ENCODE assay signal across 1 cellular context in genomic region chr9:125241000-125241862, GRCh38.
A peak's percentile ranks its signal among the peaks of the same experiment; 100 is the strongest.
TF ChIP-seq lines count a peak whose summit lies in the region.

TSS of gene HSPA5 (minus strand) at chr9:125241343. CDS start at chr9:125241126, 217 bp downstream.

TF ChIP-seq in K562, 482 proteins besides CTCF, POLR2A, EP300 and RAD21 (continued from another document and continues in another):
- 0 out of 2 replicates have a peak, but pooled peaks have one; percentile 16 for TF ChIP-seq TCF15 (CRISPR knock-in tag; IDR thresholded peaks at IDR 0.05)
- no peak for TF ChIP-seq SMAD2 (IDR thresholded peaks at IDR 0.05; ENCODE audit: low read depth, low read length)
- no peak for TF ChIP-seq POU5F1 (IDR thresholded peaks at IDR 0.05; ENCODE audit: borderline replicate concordance, low read depth, low read length, partially characterized antibody)
- 0 out of 2 replicates have a peak, but pooled peaks have one; percentile 59 for TF ChIP-seq REST (CRISPR knock-in tag; IDR thresholded peaks at IDR 0.05; ENCODE audit: low read depth)
- TF ChIP-seq POLR3A (IDR thresholded peaks at IDR 0.05; ENCODE audit: borderline replicate concordance, extremely low read depth, insufficient read depth, insufficient read length), result no peak
- no peak for TF ChIP-seq ETV6 (IDR thresholded peaks at IDR 0.05; ENCODE audit: borderline replicate concordance in 1 of 2, low read depth in 2 of 2, low read length in 1 of 2)
- TF ChIP-seq ETV6 (CRISPR knock-in tag; IDR thresholded peaks at IDR 0.05; ENCODE audit: borderline replicate concordance), result peak; percentile 93; the same call in 1 of the 2 replicates
- TF ChIP-seq THAP12 (CRISPR knock-in tag; IDR thresholded peaks at IDR 0.05), result peak; percentile 95
- TF ChIP-seq RFX7 (CRISPR knock-in tag; IDR thresholded peaks at IDR 0.05), result no peak
- TF ChIP-seq ZNF592 (IDR thresholded peaks at IDR 0.05), result no peak
- no peak for TF ChIP-seq ZNF778 (CRISPR knock-in tag; IDR thresholded peaks at IDR 0.05)
- TF ChIP-seq MTA2 (IDR thresholded peaks at IDR 0.05; ENCODE audit: low read depth), result no peak
- no peak for TF ChIP-seq IRF2 (CRISPR knock-in tag; IDR thresholded peaks at IDR 0.05)
- no peak for TF ChIP-seq NR0B1 (IDR thresholded peaks at IDR 0.05; ENCODE audit: partially characterized antibody)
- TF ChIP-seq GATAD2A (IDR thresholded peaks at IDR 0.05), result no peak
- TF ChIP-seq ADNP (tag; IDR thresholded peaks at IDR 0.05), result no peak
- TF ChIP-seq LEF1 (IDR thresholded peaks at IDR 0.05), result no peak
- no peak for TF ChIP-seq TEAD2 (tag; IDR thresholded peaks at IDR 0.05)
- TF ChIP-seq USF1 (CRISPR knock-in tag; IDR thresholded peaks at IDR 0.05), result peak; percentile 39
- no peak for TF ChIP-seq POLR2B (IDR thresholded peaks at IDR 0.05; ENCODE audit: low read depth, partially characterized antibody)
- no peak for TF ChIP-seq SAFB2 (IDR thresholded peaks at IDR 0.05; ENCODE audit: borderline replicate concordance, low read depth, low read length, severe bottlenecking)
- no peak; the same call in 1 of the 2 replicates for TF ChIP-seq ZNF384 (IDR thresholded peaks at IDR 0.05; ENCODE audit: low read depth, low read length)
- no peak for TF ChIP-seq ZNF175 (CRISPR knock-in tag; IDR thresholded peaks at IDR 0.05; ENCODE audit: low read depth)
- peak; percentile 50; the same call in 1 of the 2 replicates for TF ChIP-seq ZNF644 (tag; IDR thresholded peaks at IDR 0.05; ENCODE audit: low read depth)
- peak; percentile 82; the same call in 1 of the 2 replicates for TF ChIP-seq GABPB2 (CRISPR knock-in tag; conservative IDR thresholded peaks at IDR 0.05)
- TF ChIP-seq BRCA1 (IDR thresholded peaks at IDR 0.05), result no peak
- no peak for TF ChIP-seq BRCA1 (CRISPR knock-in tag; IDR thresholded peaks at IDR 0.05)
- TF ChIP-seq ZNF23 (CRISPR knock-in tag; IDR thresholded peaks at IDR 0.05), result no peak
- no peak for TF ChIP-seq SUPT5H (IDR thresholded peaks at IDR 0.05)
- 0 out of 2 replicates have a peak, but pooled peaks have one; percentile 95 for TF ChIP-seq MED1 (CRISPR knock-in tag; IDR thresholded peaks at IDR 0.05; ENCODE audit: borderline replicate concordance)
- TF ChIP-seq ERF (CRISPR knock-in tag; IDR thresholded peaks at IDR 0.05), result 0 out of 2 replicates have a peak, but pooled peaks have one; percentile 21
- TF ChIP-seq ZNF699 (CRISPR knock-in tag; IDR thresholded peaks at IDR 0.05; ENCODE audit: insufficient replicate concordance), result no peak
- TF ChIP-seq CHAMP1 (IDR thresholded peaks at IDR 0.05), result no peak
- no peak for TF ChIP-seq ZNF354B (CRISPR knock-in tag; IDR thresholded peaks at IDR 0.05)
- no peak for TF ChIP-seq ZNF217 (CRISPR knock-in tag; IDR thresholded peaks at IDR 0.05)
- peak; percentile 59; the same call in 1 of the 2 replicates for TF ChIP-seq HOXB6 (CRISPR knock-in tag; IDR thresholded peaks at IDR 0.05; ENCODE audit: borderline replicate concordance)
- no peak for TF ChIP-seq ESRRB (CRISPR knock-in tag; IDR thresholded peaks at IDR 0.05; ENCODE audit: borderline replicate concordance)
- no peak for TF ChIP-seq IRF9 (tag; IDR thresholded peaks at IDR 0.05)
- no peak for TF ChIP-seq ZBTB5 (IDR thresholded peaks at IDR 0.05)
- TF ChIP-seq MXI1 (IDR thresholded peaks at IDR 0.05; ENCODE audit: low read depth, low read length), result no peak
- TF ChIP-seq ZNF146 (CRISPR knock-in tag; IDR thresholded peaks at IDR 0.05; ENCODE audit: unreplicated experiment), result no peak
- TF ChIP-seq E2F5 (CRISPR knock-in tag; IDR thresholded peaks at IDR 0.05), result peak; percentile 96
